ENCODE assay signal across 8 cellular contexts in genomic region chr19:57389194-57389729, GRCh38. TPM values are rescaled to one million over a fixed set of nuclear protein-coding genes. Genes with fewer than 3 reads are reported as not detected.
DNase-seq lines count a peak whose midpoint lies in the region; TF ChIP-seq lines count a peak whose summit lies in the region.

No MANE protein-coding gene starts in this region.

- H3K9me3 ChIP-seq in spleen = peaks cover 0 to 12% (median 0%) of the 10 kb centered on the region in 8 donors

- peaks cover 2% of the 10 kb centered on the region for H3K36me3 Mint-ChIP-seq in glutamatergic neuron (ENCODE audit: unreplicated experiment)

- H3K36me3 ChIP-seq in H7 (replicated peaks; ENCODE audit: control insufficient read depth, insufficient read depth, low read length) (no peaks in the 10 kb centered on the region), spleen (peaks cover 0 to 18% (median 5%) of the 10 kb centered on the region in 6 donors)

- peak overlapping the region; percentile 98 for H3K4me3 Mint-ChIP-seq in glutamatergic neuron (ENCODE audit: unreplicated experiment)

- intact Hi-C loops in spleen (cut with DNase I; ENCODE audit: low total_unique reads) = no loop called here

- DNase-seq in H7 = no peak
- DNase-seq in glutamatergic neuron = no peak
- no peak for DNase-seq in spleen
- no peak for DNase-seq in DMS 273 (lab: John Stamatoyannopoulos, UW; ENCODE audit: unreplicated experiment)
- DNase-seq in GM19238 (ENCODE audit: insufficient read length, low spot score) = no peak
- no peak for DNase-seq in activated CD8-positive, alpha-beta memory T cell treated with anti-CD3 and anti-CD28 coated beads, Interleukin-2, amount 50 U/mL, for 48 hours
- no peak for DNase-seq in NCI-H526 treated with DMSO at 0.1 percent for 48 hours (lab: John Stamatoyannopoulos, UW)

- WGBS in spleen, 5 donors = 58 to 63% (median 60%) methylated on average over 11 of the region's 11 CpGs

- TF ChIP-seq POLR2A in spleen (IDR thresholded peaks at IDR 0.05) = no peak

- TF ChIP-seq CTCF in VCaP (conservative IDR thresholded peaks at IDR 0.05) = no peak
- no peak for TF ChIP-seq CTCF in glutamatergic neuron (IDR thresholded peaks at IDR 0.05; ENCODE audit: partially characterized antibody, unreplicated experiment)
- no peak for TF ChIP-seq CTCF in spleen (IDR thresholded peaks at IDR 0.05 in 8 of 11, conservative IDR thresholded peaks at IDR 0.05 in 3 of 11)

- peaks cover 8% of the 10 kb centered on the region for H3K9me3 Mint-ChIP-seq in glutamatergic neuron (ENCODE audit: unreplicated experiment)

- peaks cover 5% of the 10 kb centered on the region for H3K4me1 Mint-ChIP-seq in glutamatergic neuron (ENCODE audit: low read depth, unreplicated experiment)

- H3K4me3 ChIP-seq in H7 (ENCODE audit: insufficient read depth, low read depth, low read length) (0 out of 2 replicates have a peak overlapping the region, but pooled peaks have one; percentile 13), spleen (peak overlapping the region in 7 of 8 donors; percentile 55 to 85 (median 82))

- H3K27me3 Mint-ChIP-seq in glutamatergic neuron (ENCODE audit: unreplicated experiment) = peaks cover 7% of the 10 kb centered on the region

- peak overlapping the region; percentile 92 for H3K27ac Mint-ChIP-seq in glutamatergic neuron (ENCODE audit: unreplicated experiment)

- H3K27me3 ChIP-seq in H7 (ENCODE audit: control insufficient read depth, insufficient read depth, low read length) (no peaks in the 10 kb centered on the region), spleen (replicated peaks in 1 of 7) (no peaks in the 10 kb centered on the region)

- peaks cover 6 to 43% (median 21%) of the 10 kb centered on the region in 6 donors for H3K4me1 ChIP-seq in spleen

- H3K27ac ChIP-seq in VCaP (peak overlapping the region; percentile 84), spleen (peak overlapping the region; percentile 82 to 94 (median 90))

RNA-seq across cellular contexts. Expression of gene ZNF548, which starts 0.4 kb away (rescaled TPM):
- total RNA-seq in H7 (2014; rRNA removed; shearing (Covaris generic)) = 9.1 and 17.1 TPM in 2 replicates
- total RNA-seq in glutamatergic neuron (ENCODE audit: unreplicated experiment) (35.4 TPM), spleen (10 to 100 TPM; 21.2 to 48.2 (median 34.6) TPM)
- 10 to 100 TPM; 12.4 to 14.2 (median 12.5) TPM for polyA plus RNA-seq in spleen

RNA-seq across cellular contexts. Expression of gene ZNF17, which starts 21.7 kb away (rescaled TPM):
- 9.5 and 11.9 TPM in 2 replicates for total RNA-seq in H7 (2014; rRNA removed; shearing (Covaris generic))
- total RNA-seq in glutamatergic neuron (ENCODE audit: unreplicated experiment) (21.5 TPM), spleen (10 to 100 TPM; 13.4 to 23.0 (median 18.8) TPM)
- 1 to 10 TPM; 1.8 to 3.5 (median 2.6) TPM for polyA plus RNA-seq in spleen

RNA-seq across cellular contexts. Expression of gene TRAPPC2B, which starts 25.9 kb away (rescaled TPM):
- 10.1 and 10.4 TPM in 2 replicates for total RNA-seq in H7 (2014; rRNA removed; shearing (Covaris generic))
- 15.7 TPM for total RNA-seq in glutamatergic neuron (ENCODE audit: unreplicated experiment)
- 10 to 100 TPM in 4 of 7 donors, 1 to 10 TPM in 3; 7.7 to 36.6 (median 18.0) TPM for total RNA-seq in spleen
- 10 to 100 TPM; 20.2 to 24.0 (median 23.6) TPM for polyA plus RNA-seq in spleen

RNA-seq across cellular contexts. Expression of gene ZNF547, which starts 25.9 kb away (rescaled TPM):
- 1.7 and 1.8 TPM in 2 replicates for total RNA-seq in H7 (2014; rRNA removed; shearing (Covaris generic))
- 9.5 TPM for total RNA-seq in glutamatergic neuron (ENCODE audit: unreplicated experiment)
- 1 to 10 TPM; 3.3 to 8.8 (median 5.4) TPM for total RNA-seq in spleen
- 1 to 10 TPM; 2.3 to 3.5 (median 3.5) TPM for polyA plus RNA-seq in spleen

RNA-seq across cellular contexts. Expression of gene ZNF304, which starts 38.2 kb away (rescaled TPM):
- 10.6 and 12.5 TPM in 2 replicates for total RNA-seq in H7 (2014; rRNA removed; shearing (Covaris generic))
- 15.8 TPM for total RNA-seq in glutamatergic neuron (ENCODE audit: unreplicated experiment)
- total RNA-seq in spleen = 10 to 100 TPM in 6 of 7 donors, 1 to 10 TPM in 1; 9.8 to 16.7 (median 13.3) TPM
- 1 to 10 TPM; 2.9 to 3.9 (median 3.6) TPM for polyA plus RNA-seq in spleen
